Comparison of ENCODE assay signal across 16 cellular contexts in genomic region chr1:241888232-241888631, GRCh38. TPM values are rescaled to one million over a fixed set of nuclear protein-coding genes. Genes with fewer than 3 reads are reported as not detected.
DNase-seq lines count a peak whose midpoint lies in the region; TF ChIP-seq lines count a peak whose summit lies in the region.
"Had no signal": no experiment of that assay in that cellular context is flagged by ENCODE, and none has a peak within 500 bp of the region (broad histone marks: within the 10 kb centered on the region; RNA-seq: fewer than 3 reads in every experiment).

No MANE protein-coding gene starts in this region.

- no peak for TF ChIP-seq CTCF in cardiac fibroblast (IDR thresholded peaks at IDR 0.05; ENCODE audit: low read depth, low read length)

- intact Hi-C loops in posterior cingulate gyrus (cut with DNase I), result no loop called here

- H3K4me3 ChIP-seq in cardiac fibroblast (replicated peaks in 1 of 2; ENCODE audit: low read depth in 2 of 2, low read length in 2 of 2), result no peak overlapping the region
- H3K4me3 ChIP-seq: dorsolateral prefrontal cortex, esophagus squamous epithelium, left lung, skin epidermis had no signal

- peak; percentile 54 for DNase-seq in ELR (ENCODE audit: low read depth)
- DNase-seq in LHCN-M2 (ENCODE audit: low read depth), result peak; percentile 52
- peak; percentile 37 to 45 for DNase-seq in cardiac fibroblast (ENCODE audit: low read depth in 2 of 2)
- peak; percentile 6 for DNase-seq in myocyte (ENCODE audit: low read depth)
- DNase-seq in hypothalamus (lab: John Stamatoyannopoulos, UW), result no peak
- DNase-seq in hepatic stellate cell (ENCODE audit: low spot score), result no peak
- no peak for DNase-seq in posterior cingulate gyrus
- DNase-seq: activated gamma-delta T cell treated with Interleukin-2 at 50 U/mL for 16 hours, brain microvascular endothelial cell, DMS53, dorsolateral prefrontal cortex, esophagus squamous epithelium, left lung, NCI-H1105, WERI-Rb-1 had no signal

RNA-seq across cellular contexts. Expression of gene EXO1, which starts 40.2 kb away (rescaled TPM):
- total RNA-seq in LHCN-M2 (2014; rRNA removed) (34.2 and 37.7 TPM in 2 replicates), myocyte (0.21 and 1.3 TPM in 2 replicates)
- 5.8 TPM for polyA plus RNA-seq in LHCN-M2 (2012)
- polyA plus RNA-seq in myocyte (2012), result 0.23 TPM

Comparison
In these comparisons a context has a peak if more than half of its experiments do, and no peak if none do; other contexts are left out.
1. DNase-seq: peak in ELR (single experiment), LHCN-M2 (single experiment), cardiac fibroblast (2 of 2) and myocyte (single experiment); none in hypothalamus (0 of 51), hepatic stellate cell (single experiment) and posterior cingulate gyrus (0 of 10).
2. RNA of gene EXO1, which starts 40.2 kb away (total RNA-seq): 34.2 to 37.7 TPM in LHCN-M2; 0.21 to 1.3 TPM in myocyte; every median in the first group is over 10 times any median in the second.